Comparison of ENCODE assay signal across 8 cellular contexts in the genomic region with DNA sequence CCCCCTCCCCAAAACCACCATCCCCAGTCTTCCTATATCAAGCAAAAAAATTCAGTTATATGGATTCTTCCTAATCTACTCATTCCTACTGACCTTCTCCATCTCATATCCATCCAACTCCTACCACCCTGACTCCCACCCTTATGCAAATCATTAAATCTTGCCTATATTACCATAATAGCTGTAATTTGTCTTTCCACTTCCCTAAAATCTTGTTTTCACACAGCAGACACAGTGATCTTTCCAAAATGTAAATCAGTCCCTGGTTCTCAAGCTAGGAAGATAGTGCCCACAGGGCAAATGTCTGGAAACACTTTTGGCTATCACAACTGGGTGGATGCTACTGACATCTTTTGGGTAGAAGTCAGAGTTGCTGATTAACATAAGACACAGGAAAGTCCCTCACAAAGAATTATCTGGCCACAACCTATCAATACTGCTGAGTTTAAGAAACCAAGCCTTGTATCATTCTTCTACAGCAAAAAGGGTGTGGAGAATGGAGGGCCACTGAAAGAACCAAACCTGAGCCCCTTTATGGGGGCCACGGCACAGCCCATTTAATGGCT. TPM values are rescaled to one million over a fixed set of nuclear protein-coding genes. Genes with fewer than 3 reads are reported as not detected.
DNase-seq lines count a peak whose midpoint lies in the region; ATAC-seq and TF ChIP-seq lines count a peak whose summit lies in the region.

No MANE protein-coding gene starts in this region.

- H3K27me3 Mint-ChIP-seq in CD14-positive monocyte (ENCODE audit: low read depth in 3 of 3) (peaks cover 0 to 3% (median 0%) of the 10 kb centered on the region in 3 donors), mesothelial cell of epicardium (ENCODE audit: low read depth) (no peaks in the 10 kb centered on the region)

- H3K4me3 Mint-ChIP-seq in CD14-positive monocyte, result peak overlapping the region; percentile 86 to 96
- peak overlapping the region; percentile 88 for H3K4me3 Mint-ChIP-seq in mesothelial cell of epicardium

- in situ Hi-C loops in astrocyte of the spinal cord (cut with HindIII; ENCODE audit: low sequenced_read_pairs) (no loop called here), G401 (cut with HindIII; ENCODE audit: low sequenced_read_pairs) (no loop called here)

- TF ChIP-seq CTCF in CD14-positive monocyte (IDR thresholded peaks at IDR 0.05), result no peak
- no peak for TF ChIP-seq CTCF in astrocyte of the spinal cord (IDR thresholded peaks at IDR 0.05; ENCODE audit: low read depth, low read length)
- TF ChIP-seq CTCF in mesothelial cell of epicardium (IDR thresholded peaks at IDR 0.05; ENCODE audit: unreplicated experiment), result no peak

- peaks cover 55% of the 10 kb centered on the region for H3K4me1 Mint-ChIP-seq in CD14-positive monocyte
- H3K4me1 Mint-ChIP-seq in mesothelial cell of epicardium, result peaks cover 23% of the 10 kb centered on the region

- DNase-seq in CD14-positive monocyte (ENCODE audit: low spot score), result no peak
- DNase-seq in astrocyte of the spinal cord (ENCODE audit: low read depth, low spot score), result no peak
- DNase-seq in mesothelial cell of epicardium (ENCODE audit: low spot score in 2 of 2, unreplicated experiment in 2 of 2), result no peak
- DNase-seq in LoVo (ENCODE audit: low spot score), result no peak
- no peak for DNase-seq in G401 (ENCODE audit: low spot score)
- DNase-seq in NCI-H2081 (lab: John Stamatoyannopoulos, UW), result no peak
- DNase-seq in SK-N-DZ (ENCODE audit: low spot score), result no peak

- H3K27ac Mint-ChIP-seq in CD14-positive monocyte (peak overlapping the region; percentile 89 to 99 (median 98)), mesothelial cell of epicardium (peak overlapping the region; percentile 50)

- peak; percentile 30 for ATAC-seq in HG03354 (IDR thresholded peaks at IDR 0.05; ENCODE audit: poor library complexity, severe bottlenecking, unreplicated experiment)

- H3K36me3 Mint-ChIP-seq in CD14-positive monocyte (peaks cover 59 to 65% of the 10 kb centered on the region in 2 donors), mesothelial cell of epicardium (peaks cover 6% of the 10 kb centered on the region)

- H3K9me3 Mint-ChIP-seq in CD14-positive monocyte, result peaks cover 0 to 2% (median 0%) of the 10 kb centered on the region in 7 donors
- H3K9me3 Mint-ChIP-seq in mesothelial cell of epicardium, result no peaks in the 10 kb centered on the region

- intact Hi-C loops in CD14-positive monocyte (cut with micrococcal nuclease), result loop anchor here in 1 of 2 donors (5.0 kb wide), 1 partner anchor 46 kb away; no protein-coding TSS in a partner anchor

- peak overlapping the region; percentile 90 for H3K4me3 ChIP-seq in astrocyte of the spinal cord (ENCODE audit: low read depth, low read length)

RNA-seq across cellular contexts. Expression of gene SRA1, which starts 1.4 kb away (rescaled TPM):
- 10 to 100 TPM; 72.4 to 80.8 TPM for polyA plus RNA-seq in CD14-positive monocyte
- total RNA-seq in mesothelial cell of epicardium, result 34.9 to 37.5 TPM (median 37.0 TPM) in 3 replicates
- total RNA-seq in G401 (2014; rRNA removed; shearing (Covaris generic)), result 50.9 and 53.8 TPM in 2 replicates
- polyA plus RNA-seq in SK-N-DZ (2014; cell fraction: cytosol; rRNA removed), result 19.3 and 22.7 TPM in 2 replicates
- polyA plus RNA-seq in SK-N-DZ (2014; cell fraction: nucleus; rRNA removed), result 34.9 and 45.3 TPM in 2 replicates

RNA-seq across cellular contexts. Expression of gene EIF4EBP3, which starts 8.4 kb away (rescaled TPM):
- polyA plus RNA-seq in CD14-positive monocyte, result 10 to 100 TPM; 41.9 to 46.0 TPM
- 5.2 to 7.6 TPM (median 5.9 TPM) in 3 replicates for total RNA-seq in mesothelial cell of epicardium
- total RNA-seq in G401 (2014; rRNA removed; shearing (Covaris generic)), result 1.3 TPM in 1 of 2 replicates, not detected in the other
- 0.36 TPM in 1 of 2 replicates, not detected in the other for polyA plus RNA-seq in SK-N-DZ (2014; cell fraction: cytosol; rRNA removed)
- 4.7 and 5.8 TPM in 2 replicates for polyA plus RNA-seq in SK-N-DZ (2014; cell fraction: nucleus; rRNA removed)

RNA-seq across cellular contexts. Expression of gene APBB3, which starts 8.6 kb away (rescaled TPM):
- 1 to 10 TPM; 4.9 to 7.4 TPM for polyA plus RNA-seq in CD14-positive monocyte
- total RNA-seq in mesothelial cell of epicardium, result 59.9 to 68.5 TPM (median 63.6 TPM) in 3 replicates
- 11.6 and 27.4 TPM in 2 replicates for total RNA-seq in G401 (2014; rRNA removed; shearing (Covaris generic))
- polyA plus RNA-seq in SK-N-DZ (2014; cell fraction: cytosol; rRNA removed), result 28.2 and 32.4 TPM in 2 replicates
- polyA plus RNA-seq in SK-N-DZ (2014; cell fraction: nucleus; rRNA removed), result 209 and 239 TPM in 2 replicates

RNA-seq across cellular contexts. Expression of gene SLC35A4, which starts 8.8 kb away (rescaled TPM):
- polyA plus RNA-seq in CD14-positive monocyte, result 10 to 100 TPM; 44.0 to 67.1 TPM
- total RNA-seq in mesothelial cell of epicardium, result 56.5 to 62.2 TPM (median 61.5 TPM) in 3 replicates
- 24.4 and 44.6 TPM in 2 replicates for total RNA-seq in G401 (2014; rRNA removed; shearing (Covaris generic))
- polyA plus RNA-seq in SK-N-DZ (2014; cell fraction: cytosol; rRNA removed), result 51.7 and 60.8 TPM in 2 replicates
- 10.4 and 28.0 TPM in 2 replicates for polyA plus RNA-seq in SK-N-DZ (2014; cell fraction: nucleus; rRNA removed)
